ENCODE assay signal across 19 cellular contexts in genomic region chr4:182745268-182745667, GRCh38.
DNase-seq lines count a peak whose midpoint lies in the region; ATAC-seq and TF ChIP-seq lines count a peak whose summit lies in the region.
"Had no signal": no experiment of that assay in that cellular context is flagged by ENCODE, and none has a peak within 500 bp of the region (broad histone marks: within the 10 kb centered on the region; RNA-seq: fewer than 3 reads in every experiment).

No MANE protein-coding gene starts in this region.

- H3K27ac ChIP-seq in SK-N-MC = no peak overlapping the region
- H3K27ac ChIP-seq: body of pancreas had no signal

- ATAC-seq in T-helper 17 cell = no peak
- ATAC-seq in HG02938 (IDR thresholded peaks at IDR 0.05; ENCODE audit: unreplicated experiment) = no peak
- ATAC-seq in GM21737 (IDR thresholded peaks at IDR 0.05; ENCODE audit: unreplicated experiment) = no peak
- ATAC-seq: body of pancreas; stimulated activated naive CD8-positive, alpha-beta T cell treated with anti-CD3 and anti-CD28 coated beads, Interleukin-15, Interleukin-2, amounts not matched to agents 100 U/mL and 50 U/mL, for 24 hours had no signal

- H3K4me1 Mint-ChIP-seq in mesothelial cell of epicardium (peaks cover 14% of the 10 kb centered on the region), T-helper 17 cell (peaks cover 6% of the 10 kb centered on the region)

- H3K4me3 Mint-ChIP-seq in mesothelial cell of epicardium = no peak overlapping the region
- H3K4me3 Mint-ChIP-seq in T-helper 17 cell = no peak overlapping the region

- DNase-seq in NCI-H1436 (lab: John Stamatoyannopoulos, UW) (peak; percentile 33), NCI-H1436 treated with DMSO at 0.1 percent for 48 hours (lab: John Stamatoyannopoulos, UW) (no peak), NCI-H146 (lab: John Stamatoyannopoulos, UW) (peak; percentile 89), SK-N-MC (ENCODE audit: low read depth, low spot score) (peak; percentile 80), mesothelial cell of epicardium (ENCODE audit: low spot score in 2 of 2, unreplicated experiment in 2 of 2) (peak; percentile 40 to 47), T-helper 17 cell (no peak)
- DNase-seq: 8988T; activated naive CD4-positive, alpha-beta T cell; body of pancreas; effector CD8-positive, alpha-beta T cell; GDM1; KBM-7; NCI-H524; occipital lobe; Right ventricle myocardium superior; stimulated activated naive CD8-positive, alpha-beta T cell treated with anti-CD3 and anti-CD28 coated beads, Interleukin-15, Interleukin-2, amounts not matched to agents 100 U/mL and 50 U/mL, for 24 hours had no signal

- TF ChIP-seq CTCF in mesothelial cell of epicardium (IDR thresholded peaks at IDR 0.05; ENCODE audit: unreplicated experiment) = no peak

- peaks cover 21% of the 10 kb centered on the region for H3K36me3 Mint-ChIP-seq in mesothelial cell of epicardium
- no peaks in the 10 kb centered on the region for H3K36me3 Mint-ChIP-seq in T-helper 17 cell (ENCODE audit: low read depth)

- no peaks in the 10 kb centered on the region for H3K27me3 Mint-ChIP-seq in mesothelial cell of epicardium (ENCODE audit: low read depth)
- H3K27me3 Mint-ChIP-seq in T-helper 17 cell = no peaks in the 10 kb centered on the region

- H3K27ac Mint-ChIP-seq in mesothelial cell of epicardium = peak overlapping the region; percentile 93
- H3K27ac Mint-ChIP-seq in T-helper 17 cell = no peak overlapping the region

- no peak overlapping the region for H3K4me3 ChIP-seq in SK-N-MC
- H3K4me3 ChIP-seq: body of pancreas, skin epidermis had no signal

- peaks cover 13% of the 10 kb centered on the region for H3K9me3 Mint-ChIP-seq in mesothelial cell of epicardium

- no peaks in the 10 kb centered on the region for H3K9me3 ChIP-seq in SK-N-MC (ENCODE audit: low read depth, low read length)
- no peaks in the 10 kb centered on the region for H3K9me3 ChIP-seq in T-helper 17 cell (ENCODE audit: control insufficient read depth, low read length, poor library complexity, severe bottlenecking)
- H3K9me3 ChIP-seq: body of pancreas had no signal

- no peak overlapping the region for H3K9ac ChIP-seq in SK-N-MC (ENCODE audit: insufficient read length)

- H3K36me3 ChIP-seq in SK-N-MC (ENCODE audit: insufficient read depth, low read length) = no peaks in the 10 kb centered on the region

Comparison
In these comparisons a context has a peak if more than half of its experiments do, and no peak if none do; other contexts are left out.
1. DNase-seq: peak in NCI-H1436 (single experiment), NCI-H146 (single experiment), SK-N-MC (single experiment) and mesothelial cell of epicardium (2 of 2); none in NCI-H1436 treated with DMSO at 0.1 percent for 48 hours (single experiment) and T-helper 17 cell (0 of 3).